8 cellular contexts compared by ENCODE assay signal in genomic region chr7:107043916-107044346, GRCh38. TPM values are rescaled to one million over a fixed set of nuclear protein-coding genes. Genes with fewer than 3 reads are reported as not detected.
DNase-seq lines count a peak whose midpoint lies in the region; ATAC-seq and TF ChIP-seq lines count a peak whose summit lies in the region.

No MANE protein-coding gene starts in this region.

- H3K9me3 Mint-ChIP-seq in activated CD4-positive, alpha-beta T cell treated with anti-CD3 and anti-CD28 coated beads for 36 hours (ENCODE audit: low read depth), result no peaks in the 10 kb centered on the region
- H3K9me3 Mint-ChIP-seq in activated T-helper 2 cell treated with anti-CD3 and anti-CD28 coated beads, Interferon-gamma antibody, Interleukin-2, Interleukin-4, amounts not matched to agents 10 μg/mL and 5 μg/mL and 100 μg/mL, durations not matched to agents 14 hours and 24 hours and 36 hours, result no peaks in the 10 kb centered on the region

- TF ChIP-seq CTCF in kidney epithelial cell (IDR thresholded peaks at IDR 0.05; ENCODE audit: insufficient read depth, low read length, poor library complexity, severe bottlenecking), result no peak

- H3K4me3 Mint-ChIP-seq in activated CD4-positive, alpha-beta T cell treated with anti-CD3 and anti-CD28 coated beads for 36 hours, result peak overlapping the region; percentile 69
- H3K4me3 Mint-ChIP-seq in activated T-helper 2 cell treated with anti-CD3 and anti-CD28 coated beads, Interferon-gamma antibody, Interleukin-2, Interleukin-4, amounts not matched to agents 10 μg/mL and 5 μg/mL and 100 μg/mL, durations not matched to agents 14 hours and 24 hours and 36 hours (ENCODE audit: low read depth), result peak overlapping the region; percentile 67

- POLR2A ChIA-PET in activated CD4-positive, alpha-beta T cell treated with anti-CD3 and anti-CD28 coated beads for 36 hours (lab: Charles Lee), result no interaction called here

- H3K36me3 Mint-ChIP-seq in activated CD4-positive, alpha-beta T cell treated with anti-CD3 and anti-CD28 coated beads for 36 hours (ENCODE audit: low read depth), result no peaks in the 10 kb centered on the region
- no peaks in the 10 kb centered on the region for H3K36me3 Mint-ChIP-seq in activated T-helper 2 cell treated with anti-CD3 and anti-CD28 coated beads, Interferon-gamma antibody, Interleukin-2, Interleukin-4, amounts not matched to agents 10 μg/mL and 5 μg/mL and 100 μg/mL, durations not matched to agents 14 hours and 24 hours and 36 hours (ENCODE audit: low read depth)

- no peak for DNase-seq in activated CD4-positive, alpha-beta T cell treated with anti-CD3 and anti-CD28 coated beads for 36 hours
- no peak for DNase-seq in activated CD4-positive, alpha-beta T cell treated with anti-CD3 and anti-CD28 coated beads, Interleukin-2, amount 50 U/mL, for 48 hours
- no peak for DNase-seq in activated T-helper 2 cell treated with anti-CD3 and anti-CD28 coated beads, Interferon-gamma antibody, Interleukin-2, Interleukin-4, amounts not matched to agents 10 μg/mL and 5 μg/mL and 100 μg/mL, durations not matched to agents 14 hours and 24 hours and 36 hours (ENCODE audit: low spot score)
- DNase-seq in kidney epithelial cell (ENCODE audit: low read depth) (no peak), germinal center (ENCODE audit: low spot score) (no peak), HuH-7 (ENCODE audit: low spot score) (no peak)
- DNase-seq in stimulated activated CD4-positive, alpha-beta T cell treated with anti-CD3 and anti-CD28 coated beads, Interleukin-1b, Interleukin-23, amount 100 ng/mL, for 48 hours, result no peak

- intact Hi-C loops in activated CD4-positive, alpha-beta T cell treated with anti-CD3 and anti-CD28 coated beads for 36 hours (cut with DNase I, micrococcal nuclease), result loop anchor here in 1 of 2 experiments (1.0 kb wide), 1 partner anchor 251 kb away; no protein-coding TSS in a partner anchor
- intact Hi-C loops in activated T-helper 2 cell treated with anti-CD3 and anti-CD28 coated beads, Interferon-gamma antibody, Interleukin-2, Interleukin-4, amounts not matched to agents 10 μg/mL and 5 μg/mL and 100 μg/mL, durations not matched to agents 14 hours and 24 hours and 36 hours (cut with micrococcal nuclease), result loop anchor here (10.0 kb wide), 1 partner anchor 249 kb away; no protein-coding TSS in a partner anchor

- H3K27me3 ChIP-seq in kidney epithelial cell (ENCODE audit: control insufficient read depth, insufficient read depth, low read length), result no peaks in the 10 kb centered on the region

- H3K36me3 ChIP-seq in kidney epithelial cell (ENCODE audit: control insufficient read depth, insufficient read depth, low read length), result no peaks in the 10 kb centered on the region

- peaks cover 15% of the 10 kb centered on the region for H3K4me1 Mint-ChIP-seq in activated CD4-positive, alpha-beta T cell treated with anti-CD3 and anti-CD28 coated beads for 36 hours
- peaks cover 10% of the 10 kb centered on the region for H3K4me1 Mint-ChIP-seq in activated T-helper 2 cell treated with anti-CD3 and anti-CD28 coated beads, Interferon-gamma antibody, Interleukin-2, Interleukin-4, amounts not matched to agents 10 μg/mL and 5 μg/mL and 100 μg/mL, durations not matched to agents 14 hours and 24 hours and 36 hours (ENCODE audit: low read depth)

- no peak for ATAC-seq in activated CD4-positive, alpha-beta T cell treated with anti-CD3 and anti-CD28 coated beads for 36 hours

- peak overlapping the region; percentile 87 for H3K27ac ChIP-seq in temporal lobe (ENCODE audit: low read depth, low read length)

- peaks cover 34% of the 10 kb centered on the region for H3K27me3 Mint-ChIP-seq in activated CD4-positive, alpha-beta T cell treated with anti-CD3 and anti-CD28 coated beads for 36 hours
- H3K27me3 Mint-ChIP-seq in activated T-helper 2 cell treated with anti-CD3 and anti-CD28 coated beads, Interferon-gamma antibody, Interleukin-2, Interleukin-4, amounts not matched to agents 10 μg/mL and 5 μg/mL and 100 μg/mL, durations not matched to agents 14 hours and 24 hours and 36 hours (ENCODE audit: low read depth), result peaks cover 57% of the 10 kb centered on the region

- H3K4me3 ChIP-seq in kidney epithelial cell (ENCODE audit: low read depth, low read length), result peak overlapping the region; percentile 55

- no peak overlapping the region for H3K27ac Mint-ChIP-seq in activated CD4-positive, alpha-beta T cell treated with anti-CD3 and anti-CD28 coated beads for 36 hours
- no peak overlapping the region for H3K27ac Mint-ChIP-seq in activated T-helper 2 cell treated with anti-CD3 and anti-CD28 coated beads, Interferon-gamma antibody, Interleukin-2, Interleukin-4, amounts not matched to agents 10 μg/mL and 5 μg/mL and 100 μg/mL, durations not matched to agents 14 hours and 24 hours and 36 hours

- CTCF ChIA-PET in activated CD4-positive, alpha-beta T cell treated with anti-CD3 and anti-CD28 coated beads for 36 hours (lab: Charles Lee), result no interaction called here

RNA-seq across cellular contexts. Expression of gene PRKAR2B, which starts 0.6 kb away (rescaled TPM):
- 1 to 10 TPM in 1 of 2 experiments, under 1 TPM in 1; 0.93 to 1.4 TPM for total RNA-seq in activated CD4-positive, alpha-beta T cell treated with anti-CD3 and anti-CD28 coated beads for 36 hours
- 0.14 and 0.37 TPM in 2 replicates for total RNA-seq in activated T-helper 2 cell treated with anti-CD3 and anti-CD28 coated beads, Interferon-gamma antibody, Interleukin-2, Interleukin-4, amounts not matched to agents 10 μg/mL and 5 μg/mL and 100 μg/mL, durations not matched to agents 14 hours and 24 hours and 36 hours
- total RNA-seq in kidney epithelial cell (3.7 and 4.1 TPM in 2 replicates), temporal lobe (174 TPM)

Comparison
In these comparisons a context has a peak if more than half of its experiments do, and no peak if none do; other contexts are left out.
1. RNA of gene PRKAR2B, which starts 0.6 kb away (total RNA-seq): 174 TPM in temporal lobe (single experiment); 3.7 to 4.1 TPM in kidney epithelial cell, 0.93 to 1.4 TPM in activated CD4-positive, alpha-beta T cell treated with anti-CD3 and anti-CD28 coated beads for 36 hours and 0.14 to 0.37 TPM in activated T-helper 2 cell treated with anti-CD3 and anti-CD28 coated beads, Interferon-gamma antibody, Interleukin-2, Interleukin-4, amounts not matched to agents 10 μg/mL and 5 μg/mL and 100 μg/mL, durations not matched to agents 14 hours and 24 hours and 36 hours; every median in the first group is over 10 times any median in the second.